9 cellular contexts compared by ENCODE assay signal in genomic region chrX:102517331-102517730, GRCh38. TPM values are rescaled to one million over a fixed set of nuclear protein-coding genes. Genes with fewer than 3 reads are reported as not detected.
DNase-seq lines count a peak whose midpoint lies in the region; ATAC-seq and TF ChIP-seq lines count a peak whose summit lies in the region.
"Had no signal": no experiment of that assay in that cellular context is flagged by ENCODE, and none has a peak within 500 bp of the region (broad histone marks: within the 10 kb centered on the region; RNA-seq: fewer than 3 reads in every experiment).

No MANE protein-coding gene starts in this region.

- no peaks in the 10 kb centered on the region for H4K20me1 ChIP-seq in BLaER1

- TF ChIP-seq POLR2A in thyroid gland (IDR thresholded peaks at IDR 0.05) = no peak

- WGBS in thyroid gland, 2 donors = 32 to 52% methylated on average over 5 to 7 of the region's 7 CpGs

- no peak overlapping the region for H3K4me3 Mint-ChIP-seq in nephron progenitor cell

- H3K27me3 ChIP-seq in BLaER1 (no peaks in the 10 kb centered on the region), thyroid gland (no peaks in the 10 kb centered on the region)

- no peak overlapping the region for H3K4me3 ChIP-seq in BLaER1
- H3K4me3 ChIP-seq in Jurkat, Clone E6-1 (ENCODE audit: low read length) = no peak overlapping the region
- no peak overlapping the region for H3K4me3 ChIP-seq in thyroid gland (replicated peaks in 1 of 3)

- peaks cover 16% of the 10 kb centered on the region for H3K4me1 Mint-ChIP-seq in nephron progenitor cell

- intact Hi-C loops in thyroid gland (cut with DNase I) = no loop called here

- H3K9me3 Mint-ChIP-seq in nephron progenitor cell = peaks cover 43% of the 10 kb centered on the region

- H3K36me3 ChIP-seq in BLaER1 = peaks cover 13% of the 10 kb centered on the region; the same call in 1 of the 2 replicates
- no peaks in the 10 kb centered on the region for H3K36me3 ChIP-seq in thyroid gland

- no peak overlapping the region for H3K9ac ChIP-seq in BLaER1

- no peak overlapping the region for H3K27ac ChIP-seq in BLaER1
- no peak overlapping the region for H3K27ac ChIP-seq in thyroid gland

- H3K36me3 Mint-ChIP-seq in nephron progenitor cell (ENCODE audit: low read depth) = peaks cover 30% of the 10 kb centered on the region

- TF ChIP-seq CTCF in thyroid gland (IDR thresholded peaks at IDR 0.05) (peak in 1 of 6 experiments; percentile 7), nephron progenitor cell (IDR thresholded peaks at IDR 0.05) (no peak)

- ATAC-seq in HG03571 (IDR thresholded peaks at IDR 0.05; ENCODE audit: unreplicated experiment) = no peak
- no peak for ATAC-seq in GM21529 (IDR thresholded peaks at IDR 0.05; ENCODE audit: unreplicated experiment)

- peak overlapping the region; percentile 47 for H3K4me2 ChIP-seq in BLaER1

- no peaks in the 10 kb centered on the region for H3K4me1 ChIP-seq in BLaER1
- H3K4me1 ChIP-seq in thyroid gland = peaks cover 0 to 3% of the 10 kb centered on the region in 2 donors

- DNase-seq in Jurkat, Clone E6-1 (ENCODE audit: low read depth, low spot score) = peak; percentile 0
- DNase-seq in SK-N-DZ (ENCODE audit: low spot score) = peak; percentile 46
- peak; percentile 3 for DNase-seq in iris pigment epithelial cell (ENCODE audit: low read depth)
- DNase-seq in thyroid gland = no peak
- DNase-seq in nephron progenitor cell = no peak

- H3K9me3 ChIP-seq in BLaER1 (no peaks in the 10 kb centered on the region), thyroid gland (no peaks in the 10 kb centered on the region)

- no peaks in the 10 kb centered on the region for H3K27me3 Mint-ChIP-seq in nephron progenitor cell (ENCODE audit: low read depth, poor library complexity)

- H3K27ac Mint-ChIP-seq in nephron progenitor cell = no peak overlapping the region

RNA-seq across cellular contexts. Expression of gene TMSB15A, which starts 0.8 kb away (rescaled TPM):
- polyA plus RNA-seq in Jurkat, Clone E6-1 (2012; ENCODE audit: insufficient read depth, insufficient read length) = 71.4 TPM
- polyA plus RNA-seq in SK-N-DZ (2014; cell fraction: cytosol; rRNA removed) = 524 and 566 TPM in 2 replicates
- polyA plus RNA-seq in SK-N-DZ (2014; cell fraction: nucleus; rRNA removed) = 318 and 417 TPM in 2 replicates
- 1 to 10 TPM in 1 of 4 donors, under 1 TPM in 1, not detected in 2; 0.78 to 5.2 TPM for total RNA-seq in thyroid gland
- total RNA-seq: esophagus mucosa had no signal

RNA-seq across cellular contexts. Expression of gene TCP11X2, which starts 45.7 kb away (rescaled TPM):
- not detected for polyA plus RNA-seq in Jurkat, Clone E6-1 (2012; ENCODE audit: insufficient read depth, insufficient read length)
- polyA plus RNA-seq in SK-N-DZ (2014; cell fraction: cytosol; rRNA removed) = 0.21 and 0.23 TPM in 2 replicates
- polyA plus RNA-seq in SK-N-DZ (2014; cell fraction: nucleus; rRNA removed) = 2.5 and 3.5 TPM in 2 replicates
- not detected for total RNA-seq in thyroid gland
- total RNA-seq: esophagus mucosa had no signal

Comparison
In these comparisons a context has a peak if more than half of its experiments do, and no peak if none do; other contexts are left out.
1. DNase-seq: peak in Jurkat, Clone E6-1 (single experiment), SK-N-DZ (single experiment) and iris pigment epithelial cell (single experiment); none in thyroid gland (0 of 2) and nephron progenitor cell (single experiment).